Comparison of ENCODE assay signal across 12 cellular contexts in genomic region chr5:132102944-132103343, GRCh38. TPM values are rescaled to one million over a fixed set of nuclear protein-coding genes. Genes with fewer than 3 reads are reported as not detected.
DNase-seq lines count a peak whose midpoint lies in the region; ATAC-seq, FAIRE-seq and TF ChIP-seq lines count a peak whose summit lies in the region.
"Had no signal": no experiment of that assay in that cellular context is flagged by ENCODE, and none has a peak within 500 bp of the region (broad histone marks: within the 10 kb centered on the region; RNA-seq: fewer than 3 reads in every experiment).

No MANE protein-coding gene starts in this region.

- no peaks in the 10 kb centered on the region; the same call in 2 of the 3 replicates for H3K79me2 ChIP-seq in K562 (ENCODE audit: control insufficient read depth, insufficient read depth, low read length)

- no peaks in the 10 kb centered on the region for H3K9me1 ChIP-seq in K562 (ENCODE audit: control insufficient read depth, insufficient read depth, low read length)

- H3K36me3 ChIP-seq in KOPT-K1 (ENCODE audit: insufficient read depth, low read length), result no peaks in the 10 kb centered on the region
- no peaks in the 10 kb centered on the region; the same call in 2 of the 3 replicates for H3K36me3 ChIP-seq in K562 (ENCODE audit: control insufficient read depth, insufficient read depth, low read length)
- no peaks in the 10 kb centered on the region for H3K36me3 ChIP-seq in neutrophil
- H3K36me3 ChIP-seq in psoas muscle (ENCODE audit: insufficient read depth in 1 of 2, low read depth in 1 of 2), result no peaks in the 10 kb centered on the region
- H3K36me3 ChIP-seq in body of pancreas (replicated peaks in 1 of 2; ENCODE audit: insufficient read depth in 1 of 2, low read depth in 2 of 2), result no peaks in the 10 kb centered on the region

- H3K27ac Mint-ChIP-seq in Calu3 (ENCODE audit: unreplicated experiment), result peak overlapping the region; percentile 86

- H3K36me3 Mint-ChIP-seq in Calu3 (ENCODE audit: insufficient read depth, unreplicated experiment), result peaks cover 4% of the 10 kb centered on the region

- H3K4me1 ChIP-seq in K562 (replicated peaks in 1 of 2; ENCODE audit: control insufficient read depth in 2 of 2, insufficient read depth in 2 of 2, low read length in 2 of 2) (peaks cover 28 to 61% of the 10 kb centered on the region in 2 experiments), neutrophil (ENCODE audit: control insufficient read depth in 1 of 2, insufficient read depth in 1 of 2, low read depth in 1 of 2, low read length in 1 of 2) (peaks cover 27 to 48% of the 10 kb centered on the region in 2 experiments), psoas muscle (peaks cover 4% of the 10 kb centered on the region), body of pancreas (peaks cover 15% of the 10 kb centered on the region)

- peak overlapping the region; percentile 21 to 23; a peak in 2 of 4 replicates for H3K9ac ChIP-seq in K562 (ENCODE audit: insufficient read depth in 1 of 2, low read depth in 2 of 2, low read length in 2 of 2)

- no peak for TF ChIP-seq CTCF in Calu3 (IDR thresholded peaks at IDR 0.05; ENCODE audit: unreplicated experiment)
- TF ChIP-seq CTCF in K562 (IDR thresholded peaks at IDR 0.05 in 2 of 3, conservative IDR thresholded peaks at IDR 0.05 in 1 of 3; ENCODE audit: insufficient read depth in 2 of 3, low read depth in 1 of 3, low read length in 3 of 3), result no peak
- no peak for TF ChIP-seq CTCF in neutrophil (IDR thresholded peaks at IDR 0.05)
- TF ChIP-seq CTCF in psoas muscle (IDR thresholded peaks at IDR 0.05), result no peak
- TF ChIP-seq CTCF in body of pancreas (IDR thresholded peaks at IDR 0.05), result no peak

- TF ChIP-seq POLR2A in K562 (conservative IDR thresholded peaks at IDR 0.05) (no peak), body of pancreas (IDR thresholded peaks at IDR 0.05) (no peak)

- TF ChIP-seq EP300 in K562 (IDR thresholded peaks at IDR 0.05; ENCODE audit: low read length), result no peak

- no peak for ATAC-seq in K562
- ATAC-seq in psoas muscle, result no peak
- no peak for ATAC-seq in body of pancreas

- H3K9me3 Mint-ChIP-seq in Calu3 (ENCODE audit: low read depth, unreplicated experiment), result no peaks in the 10 kb centered on the region
- H3K9me3 Mint-ChIP-seq: neural crest cell had no signal

- H4K20me1 ChIP-seq in K562 (replicated peaks; ENCODE audit: control insufficient read depth, insufficient read depth, low read length), result peaks cover 8% of the 10 kb centered on the region; the same call in 1 of the 2 replicates

- H3K27ac ChIP-seq in KOPT-K1 (ENCODE audit: low read depth, low read length, poor library complexity, severe bottlenecking) (peak overlapping the region; percentile 93), K562 (ENCODE audit: extremely low read depth, low read depth, low read length) (peak overlapping the region; percentile 75; the same call in 2 of the 3 replicates), neutrophil (peak overlapping the region; percentile 78), psoas muscle (no peak overlapping the region), body of pancreas (peak overlapping the region in 2 of 4 donors; percentile 59 to 62)

- H3K4me1 Mint-ChIP-seq in Calu3 (ENCODE audit: low read depth, unreplicated experiment), result peaks cover 56% of the 10 kb centered on the region
- H3K4me1 Mint-ChIP-seq: neural crest cell had no signal

- CTCF ChIA-PET in Calu3 (lab: Charles Lee), result no interaction called here
- CTCF ChIA-PET in K562 (lab: Yijun Ruan, JAX; ENCODE audit: low intra/inter-chr PET ratio), result no interaction called here

- H3K4me3 ChIP-seq in K562, result no peak overlapping the region
- no peak overlapping the region for H3K4me3 ChIP-seq in neutrophil (ENCODE audit: low read depth in 1 of 2, low read length in 1 of 2)
- no peak overlapping the region for H3K4me3 ChIP-seq in psoas muscle
- no peak overlapping the region for H3K4me3 ChIP-seq in body of pancreas

- DNase-seq in Calu3 (no peak), K562 (ENCODE audit: extremely low read depth in 1 of 4, low spot score in 3 of 4) (no peak), psoas muscle (no peak), KBM-7 (no peak), body of pancreas (no peak), middle frontal gyrus (ENCODE audit: extremely low spot score, low spot score) (no peak)
- DNase-seq: DMS79 treated with DMSO at 0.1 percent for 48 hours, NCI-H526 had no signal

- WGBS in K562 (ENCODE audit: insufficient coverage, low coverage, missing lambda C conversion rate), result 57% methylated on average over 3 of the region's 3 CpGs
- 67 to 85% (median 78%) methylated on average over 3 of the region's 3 CpGs for whole genome bisulfite sequencing in psoas muscle, 3 donors
- WGBS in body of pancreas, 2 donors, result 71 to 72% methylated on average over 2 to 3 of the region's 3 CpGs

- no peak overlapping the region for H3K4me3 Mint-ChIP-seq in Calu3 (ENCODE audit: low read depth, unreplicated experiment)
- H3K4me3 Mint-ChIP-seq: neural crest cell had no signal

- H3K4me2 ChIP-seq in K562 (ENCODE audit: insufficient read depth, low read length), result no peak overlapping the region

- FAIRE-seq in K562 (lab: Jason Lieb, UNC), result no peak

- POLR2A ChIA-PET in K562 (lab: Yijun Ruan, JAX), result interaction anchor here (0.7 to 2.2 kb wide), 5 partner anchors 10 to 212 kb away, joined by 3 to 11 read pairs (median 3); no protein-coding TSS in a partner anchor

- no peaks in the 10 kb centered on the region for H3K27me3 ChIP-seq in K562 (ENCODE audit: control insufficient read depth in 2 of 2, insufficient read depth in 2 of 2, low read length in 2 of 2)
- no peaks in the 10 kb centered on the region for H3K27me3 ChIP-seq in neutrophil
- no peaks in the 10 kb centered on the region for H3K27me3 ChIP-seq in psoas muscle (ENCODE audit: insufficient read depth in 3 of 3, low read length in 2 of 3)
- H3K27me3 ChIP-seq in body of pancreas, result no peaks in the 10 kb centered on the region

- no peak overlapping the region for H2AFZ ChIP-seq in K562 (ENCODE audit: low read depth, low read length)

- intact Hi-C loops in Calu3 (cut with micrococcal nuclease; ENCODE audit: unreplicated experiment), result no loop called here
- intact Hi-C loops in K562 (cut with micrococcal nuclease), result no loop called here
- intact Hi-C loops in psoas muscle (cut with DNase I), result no loop called here
- intact Hi-C loops in body of pancreas (cut with DNase I), result no loop called here

- BruUV-seq in Calu3 (replicated peaks; lab: Mats Ljungman, UMichigan) (no TSS peak), K562 (replicated peaks; lab: Mats Ljungman, UMichigan) (no TSS peak)

- in situ Hi-C loops in K562 (cut with MboI) (no loop called here), KBM-7 (cut with MboI; ENCODE audit: low pct_unique_long_range_greater_than_20kb, low sequenced_read_pairs) (no loop called here)

- no peaks in the 10 kb centered on the region for H3K27me3 Mint-ChIP-seq in Calu3 (ENCODE audit: unreplicated experiment)

- no peak for TF ChIP-seq RAD21 in K562 (CRISPR knock-in tag; conservative IDR thresholded peaks at IDR 0.05 in 1 of 2, IDR thresholded peaks at IDR 0.05 in 1 of 2)

- H3K9me3 ChIP-seq in KOPT-K1 (ENCODE audit: insufficient read depth, low read length, poor library complexity, severe bottlenecking) (no peaks in the 10 kb centered on the region), K562 (replicated peaks; ENCODE audit: control insufficient read depth, insufficient read depth, low read depth, low read length) (no peaks in the 10 kb centered on the region), neutrophil (no peaks in the 10 kb centered on the region), psoas muscle (no peaks in the 10 kb centered on the region), body of pancreas (no peaks in the 10 kb centered on the region)

RNA-seq across cellular contexts. Expression of gene CSF2, which starts 29.4 kb away (rescaled TPM):
- total RNA-seq in Calu3 (2022) (0.80 TPM in 1 of 2 replicates, not detected in the other), K562 (2014; rRNA removed) (not detected in 2 replicates), K562 (2014; rRNA removed; fragmentation: Illumina TruSeq; extraction: Trizol) (not detected in 2 replicates), K562 (2015; rRNA removed; fragmentation: Illumina TruSeq; extraction: Trizol) (0.25 TPM in 1 of 2 replicates, not detected in the other), K562 (2021) (0.29 TPM in 1 of 2 replicates, not detected in the other), psoas muscle (not detected), body of pancreas (not detected)
- total RNA-seq in K562 (2011; cell fraction: chromatin; rRNA removed; ENCODE audit: low replicate concordance), result not detected in 2 replicates
- total RNA-seq in K562 (2011; cell fraction: nucleolus; rRNA removed), result not detected in 2 replicates
- total RNA-seq in K562 (2011; cell fraction: nucleoplasm; rRNA removed), result not detected in 2 replicates
- polyA plus RNA-seq in K562 (2011; rRNA removed) (not detected in 2 replicates), K562 (2014; fragmentation: Illumina TruSeq; extraction: Trizol) (not detected in 2 replicates), K562 (2014; fragmentation: Nextera tagmentation; extraction: Ambion mirVana) (not detected), K562 (2014; rRNA removed) (not detected in 2 replicates), psoas muscle (under 1 TPM in 1 of 3 donors, not detected in 2; 0.14 TPM)
- not detected in 2 replicates for polyA plus RNA-seq in K562 (2011; cell fraction: cytosol; rRNA removed)
- 0.30 TPM in 1 of 2 replicates, not detected in the other for polyA plus RNA-seq in K562 (2011; cell fraction: nucleus; rRNA removed)
- 0.13 TPM in 1 of 2 replicates, not detected in the other for polyA plus RNA-seq in K562 (2012)
- not detected in 2 replicates for polyA minus RNA-seq in K562 (2011; rRNA and poly(A)+ RNA removed)
- not detected in 2 replicates for polyA minus RNA-seq in K562 (2011; cell fraction: cytosol; rRNA and poly(A)+ RNA removed)
- polyA minus RNA-seq in K562 (2011; cell fraction: nucleus; rRNA and poly(A)+ RNA removed), result not detected in 2 replicates
- total RNA-seq: LHCN-M2, neural crest cell had no signal

RNA-seq across cellular contexts. Expression of gene IL3, which starts 42.5 kb away (rescaled TPM):
- total RNA-seq in Calu3 (2022) (not detected in 2 replicates), K562 (2014; rRNA removed) (not detected in 2 replicates), K562 (2014; rRNA removed; fragmentation: Illumina TruSeq; extraction: Trizol) (not detected in 2 replicates), K562 (2015; rRNA removed; fragmentation: Illumina TruSeq; extraction: Trizol) (not detected in 2 replicates), K562 (2021) (not detected in 2 replicates), psoas muscle (not detected), body of pancreas (not detected)
- total RNA-seq in K562 (2011; cell fraction: chromatin; rRNA removed; ENCODE audit: low replicate concordance), result not detected in 2 replicates
- not detected in 2 replicates for total RNA-seq in K562 (2011; cell fraction: nucleolus; rRNA removed)
- total RNA-seq in K562 (2011; cell fraction: nucleoplasm; rRNA removed), result not detected in 2 replicates
- polyA plus RNA-seq in K562 (2011; rRNA removed) (not detected in 2 replicates), K562 (2014; fragmentation: Illumina TruSeq; extraction: Trizol) (not detected in 2 replicates), K562 (2014; fragmentation: Nextera tagmentation; extraction: Ambion mirVana) (not detected), K562 (2014; rRNA removed) (not detected in 2 replicates), psoas muscle (not detected)
- not detected in 2 replicates for polyA plus RNA-seq in K562 (2011; cell fraction: cytosol; rRNA removed)
- not detected in 2 replicates for polyA plus RNA-seq in K562 (2011; cell fraction: nucleus; rRNA removed)
- polyA plus RNA-seq in K562 (2012), result 0.08 and 0.12 TPM in 2 replicates
- polyA minus RNA-seq in K562 (2011; rRNA and poly(A)+ RNA removed), result not detected in 2 replicates
- polyA minus RNA-seq in K562 (2011; cell fraction: cytosol; rRNA and poly(A)+ RNA removed), result not detected in 2 replicates
- polyA minus RNA-seq in K562 (2011; cell fraction: nucleus; rRNA and poly(A)+ RNA removed), result not detected in 2 replicates
- total RNA-seq: LHCN-M2, neural crest cell had no signal
